ENCODE assay signal across 15 cellular contexts in genomic region chr18:22355069-22355468, GRCh38.
A peak's percentile ranks its signal among the peaks of the same experiment; 100 is the strongest.
DNase-seq lines count a peak whose midpoint lies in the region; ATAC-seq and TF ChIP-seq lines count a peak whose summit lies in the region.
"Had no signal": no experiment of that assay in that cellular context is flagged by ENCODE, and none has a peak within 500 bp of the region (broad histone marks: within the 10 kb centered on the region; RNA-seq: fewer than 3 reads in every experiment).

No MANE protein-coding gene starts in this region.

- TF ChIP-seq CTCF in heart left ventricle (IDR thresholded peaks at IDR 0.05) = no peak
- no peak for TF ChIP-seq CTCF in ovary (IDR thresholded peaks at IDR 0.05)

- 60 to 64% (median 62%) methylated on average over 6 of the region's 6 CpGs for WGBS in heart left ventricle, 4 donors
- 24 to 45% (median 38%) methylated on average over 6 of the region's 6 CpGs for WGBS in ovary, 3 donors

- no peaks in the 10 kb centered on the region for H3K27me3 ChIP-seq in heart left ventricle
- no peaks in the 10 kb centered on the region for H3K27me3 ChIP-seq in ovary

- DNase-seq in heart left ventricle (no peak), cardiac septum (ENCODE audit: low spot score) (no peak), left ventricle myocardium superior (no peak), ovary (no peak), NCI-H82 (lab: John Stamatoyannopoulos, UW) (no peak), dedifferentiated amniotic fluid mesenchymal stem cell (ENCODE audit: extremely low spot score) (no peak), NCI-H2227 (lab: John Stamatoyannopoulos, UW; ENCODE audit: unreplicated experiment) (no peak)
- DNase-seq: CD8-positive, alpha-beta T cell; COR-L47; DMS153; DMS79 treated with DMSO at 0.1 percent for 48 hours; EL; H9 had no signal

- H3K27ac ChIP-seq in heart left ventricle (peak overlapping the region in 10 of 12 donors; percentile 2 to 76 (median 54)), ovary (peak overlapping the region in 1 of 2 donors; percentile 36)
- H3K27ac ChIP-seq: 22Rv1 had no signal

- H3K9me3 ChIP-seq in heart left ventricle (no peaks in the 10 kb centered on the region), ovary (no peaks in the 10 kb centered on the region)

- ATAC-seq in heart left ventricle (peak in 1 of 4 donors; percentile 36), left ventricle myocardium superior (peak; percentile 28)
- ATAC-seq: CD8-positive, alpha-beta T cell; GM23338 had no signal

- H3K4me3 ChIP-seq in heart left ventricle = no peak overlapping the region
- no peak overlapping the region for H3K4me3 ChIP-seq in ovary
- H3K4me3 ChIP-seq: GM23338 had no signal

- intact Hi-C loops in heart left ventricle (cut with DNase I) = loop anchor here in 1 of 10 donors (5.0 kb wide), 1 partner anchor 42 kb away; no protein-coding TSS in a partner anchor
- intact Hi-C loops in cardiac septum (cut with DNase I) = no loop called here
- intact Hi-C loops in left ventricle myocardium superior (cut with micrococcal nuclease) = no loop called here
- intact Hi-C loops in ovary (cut with DNase I) = loop anchor here in 2 of 4 donors (10.0 kb wide), 2 partner anchors 80 to 110 kb away; no protein-coding TSS in a partner anchor

- peak; percentile 10 for TF ChIP-seq EP300 in ovary (IDR thresholded peaks at IDR 0.05)

- H3K4me1 ChIP-seq in heart left ventricle (peaks cover 0 to 26% (median 10%) of the 10 kb centered on the region in 12 donors), ovary (ENCODE audit: insufficient read depth) (peaks cover 10% of the 10 kb centered on the region)

- no peaks in the 10 kb centered on the region for H3K36me3 ChIP-seq in heart left ventricle
- H3K36me3 ChIP-seq in ovary = no peaks in the 10 kb centered on the region

- TF ChIP-seq POLR2A in heart left ventricle (IDR thresholded peaks at IDR 0.05) = no peak
- no peak for TF ChIP-seq POLR2A in ovary (IDR thresholded peaks at IDR 0.05)
